20 cellular contexts compared by ENCODE assay signal in genomic region chr12:99444859-99445316, GRCh38.
DNase-seq lines count a peak whose midpoint lies in the region; ATAC-seq, FAIRE-seq and TF ChIP-seq lines count a peak whose summit lies in the region.
"Had no signal": no experiment of that assay in that cellular context is flagged by ENCODE, and none has a peak within 500 bp of the region (broad histone marks: within the 10 kb centered on the region; RNA-seq: fewer than 3 reads in every experiment).

No MANE protein-coding gene starts in this region.

- TF ChIP-seq POLR2A in endothelial cell of umbilical vein (IDR thresholded peaks at IDR 0.05; ENCODE audit: low read depth, low read length), result no peak

- H3K4me2 ChIP-seq in endothelial cell of umbilical vein (ENCODE audit: insufficient read depth, low read length), result no peak overlapping the region

- H4K20me1 ChIP-seq in endothelial cell of umbilical vein (replicated peaks; ENCODE audit: control insufficient read depth, extremely low read depth, insufficient read depth, low read length), result no peaks in the 10 kb centered on the region

- intact Hi-C loops in endothelial cell of umbilical vein (cut with micrococcal nuclease), result no loop called here
- intact Hi-C loops in natural killer cell (cut with micrococcal nuclease), result no loop called here

- H3K27ac ChIP-seq in endothelial cell of umbilical vein (ENCODE audit: insufficient read depth, low read depth, low read length) (no peak overlapping the region), right atrium auricular region (no peak overlapping the region)
- H3K27ac ChIP-seq: adrenal gland, psoas muscle had no signal

- ATAC-seq in GM21619 (IDR thresholded peaks at IDR 0.05; ENCODE audit: unreplicated experiment) (peak; percentile 64), HG03432 (IDR thresholded peaks at IDR 0.05; ENCODE audit: unreplicated experiment) (peak; percentile 84), natural killer cell (no peak)
- ATAC-seq: mucosa of descending colon, psoas muscle had no signal

- no peak overlapping the region for H3K4me3 Mint-ChIP-seq in natural killer cell
- H3K4me3 Mint-ChIP-seq: activated T-cell treated with anti-CD3 and anti-CD28 coated beads, Interleukin-2, amount 50 U/mL, for 24 hours; B cell; HFFc6 had no signal

- H2AFZ ChIP-seq in endothelial cell of umbilical vein (ENCODE audit: low read depth, low read length), result no peak overlapping the region

- H3K4me1 ChIP-seq in endothelial cell of umbilical vein (ENCODE audit: control insufficient read depth, extremely low read depth, insufficient read depth, low read length), result no peaks in the 10 kb centered on the region
- H3K4me1 ChIP-seq in right atrium auricular region, result no peaks in the 10 kb centered on the region
- H3K4me1 ChIP-seq: adrenal gland, psoas muscle had no signal

- H3K79me2 ChIP-seq in endothelial cell of umbilical vein (ENCODE audit: control insufficient read depth, insufficient read depth, low read length), result no peaks in the 10 kb centered on the region

- peaks cover 7 to 14% of the 10 kb centered on the region in 2 donors for H3K9me3 Mint-ChIP-seq in natural killer cell

- no peaks in the 10 kb centered on the region for H3K36me3 ChIP-seq in endothelial cell of umbilical vein (ENCODE audit: control insufficient read depth in 2 of 2, extremely low read depth in 1 of 2, insufficient read depth in 2 of 2, low read length in 2 of 2)
- no peaks in the 10 kb centered on the region for H3K36me3 ChIP-seq in right atrium auricular region
- H3K36me3 ChIP-seq: adrenal gland had no signal

- H3K9me1 ChIP-seq in endothelial cell of umbilical vein (replicated peaks; ENCODE audit: control insufficient read depth, extremely low read depth, insufficient read depth, low read length), result no peaks in the 10 kb centered on the region

- BruUV-seq in endothelial cell of umbilical vein (replicated peaks; lab: Mats Ljungman, UMichigan), result no TSS peak

- no peak for FAIRE-seq in endothelial cell of umbilical vein (lab: Jason Lieb, UNC)

- H3K27ac Mint-ChIP-seq in natural killer cell, result no peak overlapping the region
- H3K27ac Mint-ChIP-seq: activated T-cell treated with anti-CD3 and anti-CD28 coated beads, Interleukin-2, amount 50 U/mL, for 24 hours; B cell; HFFc6 had no signal

- H3K27me3 ChIP-seq in endothelial cell of umbilical vein (ENCODE audit: control insufficient read depth in 2 of 2, insufficient read depth in 2 of 2, low read length in 2 of 2), result no peaks in the 10 kb centered on the region
- no peaks in the 10 kb centered on the region for H3K27me3 ChIP-seq in right atrium auricular region
- H3K27me3 ChIP-seq: adrenal gland had no signal

- POLR2A ChIA-PET in endothelial cell of umbilical vein (lab: Charles Lee), result no interaction called here

- H3K9me3 ChIP-seq in endothelial cell of umbilical vein (replicated peaks; ENCODE audit: control insufficient read depth, insufficient read depth, low read length) (peaks cover 4% of the 10 kb centered on the region), right atrium auricular region (peaks cover 0 to 3% of the 10 kb centered on the region in 2 donors)
- H3K9me3 ChIP-seq: adrenal gland had no signal

- H3K4me3 ChIP-seq in endothelial cell of umbilical vein (replicated peaks in 1 of 3; ENCODE audit: insufficient read depth in 1 of 3, low read depth in 1 of 3, low read length in 3 of 3), result no peak overlapping the region
- no peak overlapping the region for H3K4me3 ChIP-seq in right atrium auricular region
- H3K4me3 ChIP-seq: adrenal gland, mucosa of descending colon, psoas muscle had no signal

- no peaks in the 10 kb centered on the region for H3K4me1 Mint-ChIP-seq in natural killer cell
- H3K4me1 Mint-ChIP-seq: B cell had no signal

- H3K36me3 Mint-ChIP-seq in natural killer cell, result no peaks in the 10 kb centered on the region

- DNase-seq in ELR (ENCODE audit: low read depth) (peak; percentile 38), endothelial cell of umbilical vein (ENCODE audit: low read depth, low spot score) (no peak), natural killer cell (no peak), right atrium auricular region (ENCODE audit: low spot score) (no peak), OCI-M1 (lab: John Stamatoyannopoulos, UW) (no peak)
- no peak for DNase-seq in activated T-cell treated with anti-CD3 and anti-CD28 coated beads, Interleukin-2, amount 50 U/mL, for 1 hour
- DNase-seq: activated T-cell treated with anti-CD3 and anti-CD28 coated beads, Interleukin-2, amount 50 U/mL, for 24 hours; adrenal gland; dermis blood vessel endothelial cell; DMS79; HFFc6; mucosa of descending colon; NCI-H1092; NCI-H524 treated with DMSO at 0.1 percent for 48 hours; psoas muscle; SIG-M5; stimulated activated naive CD4-positive, alpha-beta T cell had no signal

- CTCF ChIA-PET in endothelial cell of umbilical vein (lab: Charles Lee), result no interaction called here

- dilution Hi-C loops in endothelial cell of umbilical vein (cut with MboI; ENCODE audit: extremely low pct_ligation_motif_present, low sequenced_read_pairs), result no loop called here

- H3K9ac ChIP-seq in endothelial cell of umbilical vein (replicated peaks; ENCODE audit: extremely low read depth, insufficient read depth, low read length), result no peak overlapping the region

- TF ChIP-seq CTCF in endothelial cell of umbilical vein (IDR thresholded peaks at IDR 0.05; ENCODE audit: extremely low read depth in 1 of 2, insufficient read depth in 1 of 2, low read depth in 1 of 2, low read length in 2 of 2), result no peak
- no peak for TF ChIP-seq CTCF in natural killer cell (IDR thresholded peaks at IDR 0.05)
- no peak for TF ChIP-seq CTCF in right atrium auricular region (IDR thresholded peaks at IDR 0.05)

- H3K27me3 Mint-ChIP-seq in natural killer cell (ENCODE audit: low read depth in 2 of 2), result no peaks in the 10 kb centered on the region
- H3K27me3 Mint-ChIP-seq: activated T-cell treated with anti-CD3 and anti-CD28 coated beads, Interleukin-2, amount 50 U/mL, for 24 hours; B cell had no signal

TF ChIP-seq in endothelial cell of umbilical vein, 7 proteins besides CTCF, POLR2A, EP300 and RAD21:
- TF ChIP-seq JUN (IDR thresholded peaks at IDR 0.05; ENCODE audit: borderline replicate concordance, insufficient read depth, insufficient read length, low read depth) (peak; percentile 13), FOS (IDR thresholded peaks at IDR 0.05; ENCODE audit: borderline replicate concordance, insufficient read depth, low read length) (no peak)

Comparison
In these comparisons a context has a peak if more than half of its experiments do, and no peak if none do; other contexts are left out.
1. ATAC-seq: peak in GM21619 (single experiment) and HG03432 (single experiment); none in natural killer cell (0 of 3).